In the genomic region with DNA sequence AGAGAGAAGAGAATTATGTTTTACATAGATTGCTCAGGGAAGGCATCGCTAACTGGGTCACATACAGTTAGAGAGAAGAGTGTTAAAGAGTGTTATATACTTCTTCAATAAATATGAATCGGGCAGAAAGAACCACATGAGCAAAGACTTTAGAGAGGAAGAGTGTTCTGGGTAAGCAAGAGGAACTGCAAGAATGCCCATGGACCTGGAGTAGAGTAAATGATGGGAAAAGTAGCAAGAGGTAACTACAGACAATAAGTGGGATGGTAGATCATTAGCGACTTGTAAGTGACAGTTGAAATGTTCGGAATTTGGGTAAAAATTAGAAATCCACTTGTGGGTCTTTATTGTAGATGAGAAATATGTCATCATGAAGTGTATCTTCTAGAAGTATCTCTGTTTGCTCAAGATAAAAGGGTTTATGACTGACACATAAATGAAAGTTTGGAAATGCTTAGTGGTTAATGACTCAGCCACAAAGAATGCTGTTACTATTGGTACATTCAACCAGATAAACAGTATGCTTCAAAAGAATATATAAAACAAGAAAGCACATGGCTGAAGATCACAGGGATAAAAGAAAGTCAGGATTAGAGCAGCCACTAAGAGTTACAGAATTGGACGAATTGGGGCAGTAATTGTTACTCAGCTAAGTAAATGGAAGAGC, we compare ENCODE assay signal across 10 cellular contexts.
DNase-seq lines count a peak whose midpoint lies in the region; ATAC-seq, FAIRE-seq and TF ChIP-seq lines count a peak whose summit lies in the region.
"Had no signal": no experiment of that assay in that cellular context is flagged by ENCODE, and none has a peak within 500 bp of the region (broad histone marks: within the 10 kb centered on the region; RNA-seq: fewer than 3 reads in every experiment).

No MANE protein-coding gene starts in this region.

- H3K27ac ChIP-seq in PC-9 (no peak overlapping the region), epithelial cell of prostate (no peak overlapping the region), small intestine (ENCODE audit: low read depth in 1 of 2, low read length in 1 of 2) (no peak overlapping the region)
- H3K27ac ChIP-seq: BLaER1, cardiac muscle cell had no signal

- no peaks in the 10 kb centered on the region for H3K36me3 ChIP-seq in PC-9 (ENCODE audit: low read depth)
- H3K36me3 ChIP-seq in small intestine (ENCODE audit: control insufficient read depth in 2 of 2, insufficient read depth in 2 of 2, low read length in 2 of 2) = no peaks in the 10 kb centered on the region
- H3K36me3 ChIP-seq: BLaER1, cardiac muscle cell had no signal

- peak overlapping the region; percentile 42 for H3K27ac Mint-ChIP-seq in activated CD4-positive, alpha-beta T cell treated with anti-CD3 and anti-CD28 coated beads, Interleukin-2, amount 10 ng/mL, durations not matched to agents 24 days and 14 days

- H3F3A ChIP-seq in PC-9 (ENCODE audit: insufficient read depth, low read depth) = peaks cover 13% of the 10 kb centered on the region

- H2AFZ ChIP-seq in PC-9 = no peak overlapping the region

- ATAC-seq in HG03280 (IDR thresholded peaks at IDR 0.05; ENCODE audit: unreplicated experiment) (no peak), GM21381 (IDR thresholded peaks at IDR 0.05; ENCODE audit: unreplicated experiment) (no peak), HG02759 (IDR thresholded peaks at IDR 0.05; ENCODE audit: unreplicated experiment) (no peak)

- DNase-seq in activated CD4-positive, alpha-beta T cell treated with anti-CD3 and anti-CD28 coated beads, Interleukin-2, amount 10 ng/mL, durations not matched to agents 24 days and 14 days = no peak
- no peak for DNase-seq in activated CD4-positive, alpha-beta T cell treated with anti-CD3 and anti-CD28 coated beads, Interleukin-2, amount 50 U/mL, for 1 hour
- DNase-seq in PC-9 (peak; percentile 1 to 91), epithelial cell of prostate (ENCODE audit: low read depth, low spot score) (peak; percentile 63), small intestine (peak; percentile 2)

- no peaks in the 10 kb centered on the region for H4K20me1 ChIP-seq in PC-9 (ENCODE audit: insufficient read depth)
- H4K20me1 ChIP-seq: BLaER1 had no signal

- H3K4me3 ChIP-seq in PC-9 = no peak overlapping the region
- no peak overlapping the region for H3K4me3 ChIP-seq in small intestine (ENCODE audit: low read depth in 1 of 2, low read length in 2 of 2)
- H3K4me3 ChIP-seq: BLaER1, cardiac muscle cell had no signal

- peaks cover 14% of the 10 kb centered on the region for H3K9me3 Mint-ChIP-seq in activated CD4-positive, alpha-beta T cell treated with anti-CD3 and anti-CD28 coated beads, Interleukin-2, amount 10 ng/mL, durations not matched to agents 24 days and 14 days

- peaks cover 14% of the 10 kb centered on the region for H3K4me1 Mint-ChIP-seq in activated CD4-positive, alpha-beta T cell treated with anti-CD3 and anti-CD28 coated beads, Interleukin-2, amount 10 ng/mL, durations not matched to agents 24 days and 14 days

- no peak for FAIRE-seq in small intestine (lab: Jason Lieb, UNC)

- POLR2A ChIA-PET in PC-9 (lab: Charles Lee; ENCODE audit: unreplicated experiment) = interaction anchor here (0.6 kb wide), 1 partner anchor 1560 kb away, joined by 7 read pairs; a partner anchor contains a TSS

- H3K9me2 ChIP-seq in PC-9 (ENCODE audit: insufficient read depth) = no peaks in the 10 kb centered on the region

- WGBS in small intestine, 3 donors = 74 to 76% (median 76%) methylated on average over 5 of the region's 5 CpGs

- BruUV-seq in PC-9 (replicated peaks; lab: Mats Ljungman, UMichigan) = no TSS peak

- peaks cover 14% of the 10 kb centered on the region for H3K27me3 Mint-ChIP-seq in activated CD4-positive, alpha-beta T cell treated with anti-CD3 and anti-CD28 coated beads, Interleukin-2, amount 10 ng/mL, durations not matched to agents 24 days and 14 days

- no peaks in the 10 kb centered on the region for H3K79me2 ChIP-seq in PC-9 (ENCODE audit: low read depth)

- intact Hi-C loops in activated CD4-positive, alpha-beta T cell treated with anti-CD3 and anti-CD28 coated beads, Interleukin-2, amount 10 ng/mL, durations not matched to agents 24 days and 14 days (cut with micrococcal nuclease) = loop anchor here (1.0 kb wide), 2 partner anchors 12 to 37 kb away; no protein-coding TSS in a partner anchor
- intact Hi-C loops in PC-9 (cut with micrococcal nuclease; ENCODE audit: unreplicated experiment) = loop anchor here (1.0 to 5.0 kb wide), 2 partner anchors 46 to 108 kb away; no protein-coding TSS in a partner anchor

- H3K4me2 ChIP-seq in PC-9 = peak overlapping the region; percentile 10
- H3K4me2 ChIP-seq: BLaER1 had no signal

- CTCF ChIA-PET in PC-9 (lab: Charles Lee) = no interaction called here

- peaks cover 2% of the 10 kb centered on the region for H3K36me3 Mint-ChIP-seq in activated CD4-positive, alpha-beta T cell treated with anti-CD3 and anti-CD28 coated beads, Interleukin-2, amount 10 ng/mL, durations not matched to agents 24 days and 14 days (ENCODE audit: low read depth)

- H3K9me3 ChIP-seq in PC-9 (ENCODE audit: insufficient read depth, low read depth) = peaks cover 14% of the 10 kb centered on the region
- no peaks in the 10 kb centered on the region for H3K9me3 ChIP-seq in small intestine (ENCODE audit: control insufficient read depth, low read depth)
- H3K9me3 ChIP-seq: BLaER1 had no signal

- H3K4me3 Mint-ChIP-seq in activated CD4-positive, alpha-beta T cell treated with anti-CD3 and anti-CD28 coated beads, Interleukin-2, amount 10 ng/mL, durations not matched to agents 24 days and 14 days = no peak overlapping the region

- H3K27me3 ChIP-seq in PC-9 (ENCODE audit: insufficient read depth, low read depth) (no peaks in the 10 kb centered on the region), small intestine (ENCODE audit: control insufficient read depth in 2 of 2, insufficient read depth in 2 of 2, low read length in 2 of 2) (no peaks in the 10 kb centered on the region)
- H3K27me3 ChIP-seq: BLaER1, cardiac muscle cell had no signal

- TF ChIP-seq CTCF in PC-9 (conservative IDR thresholded peaks at IDR 0.05) = no peak

- H3K4me1 ChIP-seq in PC-9 (replicated peaks; ENCODE audit: insufficient read depth) = peaks cover 15% of the 10 kb centered on the region
- H3K4me1 ChIP-seq in small intestine (ENCODE audit: control insufficient read depth in 2 of 2, insufficient read depth in 1 of 2, low read depth in 1 of 2, low read length in 1 of 2) = no peaks in the 10 kb centered on the region
- H3K4me1 ChIP-seq: BLaER1 had no signal

Comparison
In these comparisons a context has a peak if more than half of its experiments do, and no peak if none do; other contexts are left out.
1. DNase-seq: peak in PC-9 (2 of 2), epithelial cell of prostate (single experiment) and small intestine (single experiment); none in activated CD4-positive, alpha-beta T cell treated with anti-CD3 and anti-CD28 coated beads, Interleukin-2, amount 10 ng/mL, durations not matched to agents 24 days and 14 days (single experiment) and activated CD4-positive, alpha-beta T cell treated with anti-CD3 and anti-CD28 coated beads, Interleukin-2, amount 50 U/mL, for 1 hour (single experiment).